In genomic region chr3:48628277-48629017, GRCh38 we compare ENCODE assay signal across 20 cellular contexts. TPM values are rescaled to one million over a fixed set of nuclear protein-coding genes. Genes with fewer than 3 reads are reported as not detected.
"Had no signal": no experiment of that assay in that cellular context is flagged by ENCODE, and none has a peak within 500 bp of the region (broad histone marks: within the 10 kb centered on the region; RNA-seq: fewer than 3 reads in every experiment).

No MANE protein-coding gene starts in this region.

- H3K27ac ChIP-seq: foreskin keratinocyte, hepatocyte, pancreas had no signal

- H2AFZ ChIP-seq: hepatocyte had no signal

- H3K9me3 ChIP-seq: pancreas had no signal

- H3K4me3 ChIP-seq: hepatocyte, lung, pancreas had no signal

- H3K27me3 Mint-ChIP-seq: progenitor cell of endocrine pancreas had no signal

- DNase-seq: erythroblast; foreskin keratinocyte; head of caudate nucleus; left colon; left ventricle myocardium superior; mesenchymal stem cell; midbrain; nucleus accumbens; small intestine; stimulated activated CD4-positive, alpha-beta T cell treated with anti-CD3 and anti-CD28 coated beads, Interleukin-12 subunit alpha, Interleukin-12 subunit beta, amount 100 ng/mL, for 4 hours; stimulated activated naive CD4-positive, alpha-beta T cell treated with Interleukin-2 at 50 U/mL for 16 hours; trophoblast cell had no signal

- H3K79me2 ChIP-seq: hepatocyte had no signal

- H3K27ac Mint-ChIP-seq: progenitor cell of endocrine pancreas had no signal

- H3K4me1 ChIP-seq: foreskin keratinocyte, pancreas had no signal

- H3K27me3 ChIP-seq: foreskin keratinocyte, hepatocyte, pancreas had no signal

- ATAC-seq: foreskin keratinocyte, left colon, left ventricle myocardium superior, pancreas, right cardiac atrium had no signal

- H3K4me2 ChIP-seq: hepatocyte had no signal

RNA-seq across cellular contexts. Expression of gene TMEM89, which starts 6.9 kb away (rescaled TPM):
- total RNA-seq: endothelial cell of umbilical vein, hepatocyte, kidney epithelial cell, left ventricle myocardium superior, lung, pancreas, progenitor cell of endocrine pancreas, right cardiac atrium, urinary bladder had no signal
